In the genomic region with DNA sequence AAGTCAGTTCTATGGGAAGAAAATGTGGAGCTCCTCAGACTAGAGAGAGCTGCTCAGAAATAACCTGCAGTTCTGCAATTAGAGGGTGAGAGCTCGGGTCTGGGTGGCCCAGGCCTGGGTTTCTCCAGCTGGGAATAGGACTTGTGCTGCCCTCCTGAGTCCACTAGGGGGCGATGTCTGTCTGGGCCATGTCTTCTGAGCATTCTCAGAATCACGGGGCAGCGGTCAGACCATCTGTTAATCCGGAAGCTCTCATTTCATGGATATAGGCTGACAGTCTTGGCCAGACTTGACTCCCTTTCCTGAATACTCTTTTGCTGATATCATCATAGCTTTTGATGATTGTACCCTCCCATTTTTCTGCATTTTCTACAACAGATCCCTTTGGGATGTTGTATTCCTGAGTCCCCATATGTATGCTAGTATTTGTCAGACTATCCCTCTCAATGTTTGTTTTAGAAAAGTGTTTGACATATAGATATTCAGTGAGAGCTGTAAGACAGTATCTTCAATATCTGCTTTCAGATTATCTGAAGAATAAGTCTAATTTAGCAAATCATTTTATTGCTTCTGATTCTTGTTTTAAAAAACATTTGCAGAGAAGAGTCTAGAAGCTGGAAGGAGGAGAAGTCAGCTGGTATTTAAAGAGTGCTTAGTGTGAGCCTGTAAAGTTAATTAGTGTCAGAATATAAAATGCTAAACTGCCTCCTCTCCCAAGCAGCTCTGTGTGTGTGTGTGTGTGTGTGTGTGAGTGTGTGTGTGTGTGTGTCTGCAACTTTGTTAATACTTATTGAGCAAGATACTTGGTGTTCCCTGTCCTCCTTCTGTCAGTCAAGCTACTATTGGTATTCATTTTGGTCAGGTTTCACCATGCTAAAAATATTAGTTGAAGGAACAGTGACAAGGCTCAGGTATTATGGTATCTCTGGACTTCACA, we compare ENCODE assay signal across 1 cellular context.
TF ChIP-seq lines count a peak whose summit lies in the region.

No MANE protein-coding gene starts in this region.

TF ChIP-seq in IMR-90, 13 proteins besides CTCF, POLR2A, EP300 and RAD21:
- TF ChIP-seq MXI1 (IDR thresholded peaks at IDR 0.05; ENCODE audit: borderline replicate concordance, low read depth, low read length) (no peak), RFX5 (IDR thresholded peaks at IDR 0.05; ENCODE audit: low read depth, low read length) (no peak), FOS (IDR thresholded peaks at IDR 0.05; ENCODE audit: low read depth, low read length) (no peak), NFE2L2 (IDR thresholded peaks at IDR 0.05; ENCODE audit: low read depth, low read length) (no peak), BHLHE40 (IDR thresholded peaks at IDR 0.05; ENCODE audit: low read depth, low read length) (0 out of 2 replicates have a peak, but pooled peaks have one; percentile 39), SMC3 (IDR thresholded peaks at IDR 0.05; ENCODE audit: low read depth, low read length) (peak; percentile 62), MAFK (IDR thresholded peaks at IDR 0.05; ENCODE audit: low read depth, low read length) (peak; percentile 15; the same call in 1 of the 2 replicates), MAZ (IDR thresholded peaks at IDR 0.05; ENCODE audit: borderline replicate concordance, low read depth, low read length) (peak; percentile 27; the same call in 1 of the 2 replicates), RCOR1 (IDR thresholded peaks at IDR 0.05; ENCODE audit: insufficient replicate concordance, low read length) (no peak), CHD1 (IDR thresholded peaks at IDR 0.05; ENCODE audit: low read depth, low read length) (no peak), CEBPB (IDR thresholded peaks at IDR 0.05; ENCODE audit: low read depth, low read length) (no peak)
- TF ChIP-seq, protein P1, sequence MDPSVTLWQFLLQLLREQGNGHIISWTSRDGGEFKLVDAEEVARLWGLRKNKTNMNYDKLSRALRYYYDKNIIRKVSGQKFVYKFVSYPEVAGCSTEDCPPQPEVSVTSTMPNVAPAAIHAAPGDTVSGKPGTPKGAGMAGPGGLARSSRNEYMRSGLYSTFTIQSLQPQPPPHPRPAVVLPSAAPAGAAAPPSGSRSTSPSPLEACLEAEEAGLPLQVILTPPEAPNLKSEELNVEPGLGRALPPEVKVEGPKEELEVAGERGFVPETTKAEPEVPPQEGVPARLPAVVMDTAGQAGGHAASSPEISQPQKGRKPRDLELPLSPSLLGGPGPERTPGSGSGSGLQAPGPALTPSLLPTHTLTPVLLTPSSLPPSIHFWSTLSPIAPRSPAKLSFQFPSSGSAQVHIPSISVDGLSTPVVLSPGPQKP (IDR thresholded peaks at IDR 0.05; ENCODE audit: borderline replicate concordance, low read depth, low read length): no peak
- TF ChIP-seq, protein P2, sequence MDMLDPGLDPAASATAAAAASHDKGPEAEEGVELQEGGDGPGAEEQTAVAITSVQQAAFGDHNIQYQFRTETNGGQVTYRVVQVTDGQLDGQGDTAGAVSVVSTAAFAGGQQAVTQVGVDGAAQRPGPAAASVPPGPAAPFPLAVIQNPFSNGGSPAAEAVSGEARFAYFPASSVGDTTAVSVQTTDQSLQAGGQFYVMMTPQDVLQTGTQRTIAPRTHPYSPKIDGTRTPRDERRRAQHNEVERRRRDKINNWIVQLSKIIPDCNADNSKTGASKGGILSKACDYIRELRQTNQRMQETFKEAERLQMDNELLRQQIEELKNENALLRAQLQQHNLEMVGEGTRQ (IDR thresholded peaks at IDR 0.05; ENCODE audit: low read depth, low read length): no peak
